Comparison of ENCODE assay signal across 1 cellular context in the genomic region with DNA sequence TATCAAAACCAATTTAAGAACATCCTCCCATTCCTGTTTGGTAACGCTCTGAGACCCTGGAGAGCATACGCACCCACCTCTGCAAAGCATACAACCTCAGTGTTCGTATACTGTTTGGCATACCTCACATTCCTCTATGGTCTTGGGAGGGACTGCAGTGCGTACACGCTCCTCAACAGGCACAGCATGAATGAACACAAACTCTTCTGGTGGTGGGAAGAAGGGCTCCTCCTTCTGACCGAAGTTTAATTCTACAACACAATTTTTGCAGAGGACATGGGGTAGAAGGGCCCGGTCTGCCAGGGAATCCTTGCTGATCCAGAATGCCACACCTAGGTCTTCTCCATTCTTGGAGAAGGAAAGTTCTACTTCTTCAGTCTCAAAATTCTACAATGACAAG.
TF ChIP-seq lines count a peak whose summit lies in the region.

No MANE protein-coding gene starts in this region.

TF ChIP-seq in HepG2, 621 proteins besides CTCF, POLR2A, EP300 and RAD21:
- TF ChIP-seq SAP130 (CRISPR knock-in tag; IDR thresholded peaks at IDR 0.05; ENCODE audit: low read depth) (peak; percentile 41; the same call in 1 of the 2 replicates), ATF7-NPFF (CRISPR knock-in tag; IDR thresholded peaks at IDR 0.05; ENCODE audit: low read depth) (no peak), CCAR2 (optimal IDR thresholded peaks at IDR 0.05; ENCODE audit: low read depth, low read length) (no peak), ZBTB38 (CRISPR knock-in tag; IDR thresholded peaks at IDR 0.05) (peak; percentile 74), SMC3 (IDR thresholded peaks at IDR 0.05; ENCODE audit: low read length) (peak; percentile 9; the same call in 1 of the 2 replicates), ZNF331 (CRISPR knock-in tag; IDR thresholded peaks at IDR 0.05) (0 out of 2 replicates have a peak, but pooled peaks have one; percentile 39), HDAC2 (CRISPR knock-in tag; IDR thresholded peaks at IDR 0.05) (peak; percentile 53), FOXO1 (CRISPR knock-in tag; IDR thresholded peaks at IDR 0.05) (0 out of 2 replicates have a peak, but pooled peaks have one; percentile 18), KMT2A (CRISPR knock-in tag; IDR thresholded peaks at IDR 0.05) (0 out of 2 replicates have a peak, but pooled peaks have one; percentile 29), TEAD3 (CRISPR knock-in tag; optimal IDR thresholded peaks at IDR 0.05; ENCODE audit: borderline replicate concordance) (peak; percentile 93), FOXA1 (IDR thresholded peaks at IDR 0.05) (no peak), FOXA1 (CRISPR knock-in tag; IDR thresholded peaks at IDR 0.05) (peak; percentile 45; the same call in 1 of the 2 replicates), BRD4 (CRISPR knock-in tag; IDR thresholded peaks at IDR 0.05) (no peak)
- TF ChIP-seq, protein P1, sequence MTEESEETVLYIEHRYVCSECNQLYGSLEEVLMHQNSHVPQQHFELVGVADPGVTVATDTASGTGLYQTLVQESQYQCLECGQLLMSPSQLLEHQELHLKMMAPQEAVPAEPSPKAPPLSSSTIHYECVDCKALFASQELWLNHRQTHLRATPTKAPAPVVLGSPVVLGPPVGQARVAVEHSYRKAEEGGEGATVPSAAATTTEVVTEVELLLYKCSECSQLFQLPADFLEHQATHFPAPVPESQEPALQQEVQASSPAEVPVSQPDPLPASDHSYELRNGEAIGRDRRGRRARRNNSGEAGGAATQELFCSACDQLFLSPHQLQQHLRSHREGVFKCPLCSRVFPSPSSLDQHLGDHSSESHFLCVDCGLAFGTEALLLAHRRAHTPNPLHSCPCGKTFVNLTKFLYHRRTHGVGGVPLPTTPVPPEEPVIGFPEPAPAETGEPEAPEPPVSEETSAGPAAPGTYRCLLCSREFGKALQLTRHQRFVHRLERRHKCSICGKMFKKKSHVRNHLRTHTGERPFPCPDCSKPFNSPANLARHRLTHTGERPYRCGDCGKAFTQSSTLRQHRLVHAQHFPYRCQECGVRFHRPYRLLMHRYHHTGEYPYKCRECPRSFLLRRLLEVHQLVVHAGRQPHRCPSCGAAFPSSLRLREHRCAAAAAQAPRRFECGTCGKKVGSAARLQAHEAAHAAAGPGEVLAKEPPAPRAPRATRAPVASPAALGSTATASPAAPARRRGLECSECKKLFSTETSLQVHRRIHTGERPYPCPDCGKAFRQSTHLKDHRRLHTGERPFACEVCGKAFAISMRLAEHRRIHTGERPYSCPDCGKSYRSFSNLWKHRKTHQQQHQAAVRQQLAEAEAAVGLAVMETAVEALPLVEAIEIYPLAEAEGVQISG (CRISPR knock-in tag; IDR thresholded peaks at IDR 0.05), result peak; percentile 61; the same call in 1 of the 2 replicates
- TF ChIP-seq, protein P2, sequence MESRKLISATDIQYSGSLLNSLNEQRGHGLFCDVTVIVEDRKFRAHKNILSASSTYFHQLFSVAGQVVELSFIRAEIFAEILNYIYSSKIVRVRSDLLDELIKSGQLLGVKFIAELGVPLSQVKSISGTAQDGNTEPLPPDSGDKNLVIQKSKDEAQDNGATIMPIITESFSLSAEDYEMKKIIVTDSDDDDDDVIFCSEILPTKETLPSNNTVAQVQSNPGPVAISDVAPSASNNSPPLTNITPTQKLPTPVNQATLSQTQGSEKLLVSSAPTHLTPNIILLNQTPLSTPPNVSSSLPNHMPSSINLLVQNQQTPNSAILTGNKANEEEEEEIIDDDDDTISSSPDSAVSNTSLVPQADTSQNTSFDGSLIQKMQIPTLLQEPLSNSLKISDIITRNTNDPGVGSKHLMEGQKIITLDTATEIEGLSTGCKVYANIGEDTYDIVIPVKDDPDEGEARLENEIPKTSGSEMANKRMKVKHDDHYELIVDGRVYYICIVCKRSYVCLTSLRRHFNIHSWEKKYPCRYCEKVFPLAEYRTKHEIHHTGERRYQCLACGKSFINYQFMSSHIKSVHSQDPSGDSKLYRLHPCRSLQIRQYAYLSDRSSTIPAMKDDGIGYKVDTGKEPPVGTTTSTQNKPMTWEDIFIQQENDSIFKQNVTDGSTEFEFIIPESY (CRISPR knock-in tag; IDR thresholded peaks at IDR 0.05), result peak; percentile 100
